In genomic region chr1:245161866-245162265, GRCh38 we compare ENCODE assay signal across 24 cellular contexts. TPM values are rescaled to one million over a fixed set of nuclear protein-coding genes. Genes with fewer than 3 reads are reported as not detected.
DNase-seq lines count a peak whose midpoint lies in the region; FAIRE-seq and TF ChIP-seq lines count a peak whose summit lies in the region.
"Had no signal": no experiment of that assay in that cellular context is flagged by ENCODE, and none has a peak within 500 bp of the region (broad histone marks: within the 10 kb centered on the region; RNA-seq: fewer than 3 reads in every experiment).

No MANE protein-coding gene starts in this region.

- 82% methylated on average over 8 of the region's 8 CpGs for WGBS in smooth muscle cell (ENCODE audit: low lambda C conversion rate)
- 86% methylated on average over 8 of the region's 8 CpGs for WGBS in esophagus muscularis mucosa

- peaks cover 43% of the 10 kb centered on the region for H3F3A ChIP-seq in smooth muscle cell (ENCODE audit: low read depth)

- H3K4me1 Mint-ChIP-seq in chondrocyte (ENCODE audit: low read depth) (peaks cover 62% of the 10 kb centered on the region), nephron (peaks cover 60% of the 10 kb centered on the region)

- H3K4me3 ChIP-seq in smooth muscle cell: no peak overlapping the region
- H3K4me3 ChIP-seq in esophagus muscularis mucosa: no peak overlapping the region
- H3K4me3 ChIP-seq: A549; BLaER1 treated with 17β-estradiol and CSF1 and Interleukin-3, amounts not matched to agents 10 nM and 100 nM had no signal

- H3K79me2 ChIP-seq in smooth muscle cell (ENCODE audit: low read depth): peaks cover 94% of the 10 kb centered on the region

- TF ChIP-seq EP300 in esophagus muscularis mucosa (IDR thresholded peaks at IDR 0.05): no peak

- H4K20me1 ChIP-seq in smooth muscle cell (ENCODE audit: low read depth): peaks cover 78% of the 10 kb centered on the region
- H4K20me1 ChIP-seq: BLaER1 treated with 17β-estradiol and CSF1 and Interleukin-3, amounts not matched to agents 10 nM and 100 nM had no signal

- FAIRE-seq in RCC 7860 (lab: Jason Lieb, UNC): no peak
- FAIRE-seq: A549, D721Med, GM12891, GM18507 had no signal

- intact Hi-C loops in esophagus muscularis mucosa (cut with DNase I): no loop called here

- no peak for TF ChIP-seq POLR2A in esophagus muscularis mucosa (IDR thresholded peaks at IDR 0.05; ENCODE audit: low read depth)

- peak overlapping the region; percentile 30 for H3K27ac Mint-ChIP-seq in chondrocyte (ENCODE audit: unreplicated experiment)
- peak overlapping the region; percentile 22 to 76 (median 72) for H3K27ac Mint-ChIP-seq in nephron
- H3K27ac Mint-ChIP-seq: CD14-positive monocyte; CD4-positive, alpha-beta T cell; CD8-positive, alpha-beta memory T cell had no signal

- H3K9ac ChIP-seq in smooth muscle cell (ENCODE audit: low read depth): no peak overlapping the region
- H3K9ac ChIP-seq: BLaER1 treated with 17β-estradiol and CSF1 and Interleukin-3, amounts not matched to agents 10 nM and 100 nM had no signal

- no peak overlapping the region for H3K4me3 Mint-ChIP-seq in chondrocyte (ENCODE audit: unreplicated experiment)
- peak overlapping the region in 1 of 3 experiments; percentile 27 for H3K4me3 Mint-ChIP-seq in nephron
- H3K4me3 Mint-ChIP-seq: CD4-positive, alpha-beta T cell; CD8-positive, alpha-beta memory T cell; H9 had no signal

- H3K36me3 Mint-ChIP-seq in chondrocyte (ENCODE audit: low read depth): peaks cover 26% of the 10 kb centered on the region
- peaks cover 56% of the 10 kb centered on the region for H3K36me3 Mint-ChIP-seq in nephron (ENCODE audit: low read depth)

- no peaks in the 10 kb centered on the region for H3K9me3 ChIP-seq in smooth muscle cell (replicated peaks; ENCODE audit: low read depth)
- H3K9me3 ChIP-seq in esophagus muscularis mucosa: no peaks in the 10 kb centered on the region

- H3K27me3 ChIP-seq in smooth muscle cell (ENCODE audit: low read depth) (no peaks in the 10 kb centered on the region), esophagus muscularis mucosa (peaks cover 0 to 24% (median 3%) of the 10 kb centered on the region in 4 donors)
- H3K27me3 ChIP-seq: BE2C had no signal

- peak overlapping the region; percentile 97 for H3K4me2 ChIP-seq in smooth muscle cell
- H3K4me2 ChIP-seq: A549; BLaER1 treated with 17β-estradiol and CSF1 and Interleukin-3, amounts not matched to agents 10 nM and 100 nM had no signal

- H3K27ac ChIP-seq in smooth muscle cell (ENCODE audit: low read depth) (peak overlapping the region; percentile 62), esophagus muscularis mucosa (replicated peaks in 1 of 4) (no peak overlapping the region)
- H3K27ac ChIP-seq: A549; BLaER1 treated with 17β-estradiol and CSF1 and Interleukin-3, amounts not matched to agents 10 nM and 100 nM had no signal

- H2AFZ ChIP-seq in smooth muscle cell (ENCODE audit: low read depth): no peak overlapping the region

- H3K9me3 Mint-ChIP-seq in chondrocyte (ENCODE audit: low read depth): no peaks in the 10 kb centered on the region
- H3K9me3 Mint-ChIP-seq in nephron: no peaks in the 10 kb centered on the region
- H3K9me3 Mint-ChIP-seq: CD4-positive, alpha-beta T cell had no signal

- no peaks in the 10 kb centered on the region for H3K27me3 Mint-ChIP-seq in chondrocyte (ENCODE audit: low read depth)
- peaks cover 13% of the 10 kb centered on the region for H3K27me3 Mint-ChIP-seq in nephron (ENCODE audit: low read depth)

- H3K4me1 ChIP-seq in smooth muscle cell (ENCODE audit: low read depth): peaks cover 18% of the 10 kb centered on the region
- H3K4me1 ChIP-seq in esophagus muscularis mucosa: peaks cover 3 to 15% (median 11%) of the 10 kb centered on the region in 4 donors
- H3K4me1 ChIP-seq: A549 had no signal

- TF ChIP-seq CTCF in chondrocyte (IDR thresholded peaks at IDR 0.05) (no peak), nephron (IDR thresholded peaks at IDR 0.05; ENCODE audit: unreplicated experiment in 3 of 3) (no peak), smooth muscle cell (IDR thresholded peaks at IDR 0.05; ENCODE audit: borderline replicate concordance, insufficient read depth, poor library complexity, severe bottlenecking) (no peak), esophagus muscularis mucosa (IDR thresholded peaks at IDR 0.05) (no peak)

- H3K36me3 ChIP-seq in smooth muscle cell (ENCODE audit: low read depth) (no peaks in the 10 kb centered on the region), esophagus muscularis mucosa (no peaks in the 10 kb centered on the region)
- H3K36me3 ChIP-seq: BLaER1 treated with 17β-estradiol and CSF1 and Interleukin-3, amounts not matched to agents 10 nM and 100 nM had no signal

- DNase-seq in chondrocyte (ENCODE audit: low spot score): peak; percentile 69
- no peak for DNase-seq in smooth muscle cell (lab: John Stamatoyannopoulos, UW; ENCODE audit: unreplicated experiment)
- no peak for DNase-seq in esophagus muscularis mucosa (ENCODE audit: extremely low spot score)
- DNase-seq in anterior cingulate cortex (lab: John Stamatoyannopoulos, UW): no peak
- DNase-seq in RCC 7860 (ENCODE audit: low spot score): no peak
- DNase-seq: 8988T; ACHN; AML-193; BE2C; CD4-positive, alpha-beta T cell; CD8-positive, alpha-beta memory T cell; DMS 273 treated with DMSO at 0.1 percent for 48 hours; DMS79; EL; GF-D8; GOT3; H9 had no signal

RNA-seq across cellular contexts. Expression of gene KIF26B, which starts 7.1 kb away (rescaled TPM):
- total RNA-seq in chondrocyte (32.7 to 47.0 TPM (median 46.0 TPM) in 3 replicates), smooth muscle cell (42.1 and 43.3 TPM in 2 replicates), esophagus muscularis mucosa (1 to 10 TPM in 2 of 4 donors, under 1 TPM in 2; 0.13 to 3.7 (median 1.3) TPM)
- polyA plus RNA-seq in smooth muscle cell: 24.1 and 24.9 TPM in 2 replicates
- polyA plus RNA-seq: CD8-positive, alpha-beta memory T cell had no signal
